1 cellular context compared by ENCODE assay signal in the genomic region with DNA sequence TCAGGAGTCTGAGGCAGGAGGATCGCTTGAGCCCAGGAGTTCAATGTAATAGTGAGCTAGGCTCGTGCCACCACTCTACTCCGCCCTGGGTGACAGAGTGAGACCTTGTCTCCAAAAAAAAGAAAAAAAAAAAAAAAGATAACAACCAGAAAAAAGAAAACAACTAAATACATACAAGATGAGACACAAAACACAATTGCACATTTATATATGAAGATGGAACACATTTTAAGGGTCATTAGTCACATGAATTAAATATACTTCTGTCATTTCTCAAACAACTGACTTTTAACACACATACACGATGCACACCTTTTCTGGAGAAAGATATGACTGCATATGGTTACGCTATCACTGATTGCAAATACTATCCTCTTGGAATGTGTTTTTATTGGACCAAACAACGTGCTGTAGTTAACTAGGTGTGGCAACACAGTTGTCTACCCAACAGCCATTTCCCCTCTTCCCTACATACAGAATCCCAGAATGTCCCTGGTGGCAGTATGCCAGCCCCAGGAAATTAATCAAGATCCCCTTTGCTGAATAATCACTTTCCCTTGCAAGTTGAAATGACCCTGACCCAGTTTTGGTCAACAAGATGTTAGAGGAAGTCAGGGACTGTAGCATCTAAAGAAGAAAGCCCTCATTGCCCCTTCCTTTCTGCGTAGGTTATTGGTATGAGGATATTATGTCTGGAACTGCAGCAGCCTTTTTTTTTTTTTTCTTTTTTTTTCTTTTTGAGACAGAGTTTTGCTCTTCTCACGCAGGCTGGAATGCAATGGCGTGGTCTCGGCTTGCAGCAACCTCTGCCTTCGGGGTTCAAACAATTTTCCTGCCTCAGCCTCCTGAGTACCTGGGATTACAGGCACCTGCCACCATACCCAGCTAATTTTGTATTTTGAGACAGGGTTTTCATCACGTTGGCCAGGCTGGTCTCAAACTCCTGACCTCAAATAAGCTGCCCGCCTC.
TF ChIP-seq lines count a peak whose summit lies in the region.

No MANE protein-coding gene starts in this region.

TF ChIP-seq in HEK293, 187 proteins besides CTCF, POLR2A, EP300 and RAD21 (continued from another document):
- TF ChIP-seq PRDM6 (tag by site-specific recombination; IDR thresholded peaks at IDR 0.05), result 0 out of 2 replicates have a peak, but pooled peaks have one; percentile 16
